In genomic region chr15:23687143-23687470, GRCh38 we compare ENCODE assay signal across 8 cellular contexts. TPM values are rescaled to one million over a fixed set of nuclear protein-coding genes. Genes with fewer than 3 reads are reported as not detected.
A peak's percentile ranks its signal among the peaks of the same experiment; 100 is the strongest.
DNase-seq lines count a peak whose midpoint lies in the region; ATAC-seq, FAIRE-seq and TF ChIP-seq lines count a peak whose summit lies in the region.

Gene NDN (minus strand): TSS chr15:23687305. CDS start chr15:23687217, 88 bp downstream.

- intact Hi-C loops in Right ventricle myocardium inferior (cut with DNase I) (no loop called here), pancreas (cut with DNase I) (no loop called here)

- 13 to 22% methylated on average over 38 of the region's 38 CpGs for WGBS in pancreas, 2 donors

- DNase-seq in EH (ENCODE audit: low read depth) = peak; percentile 37
- peak; percentile 77 for DNase-seq in Right ventricle myocardium inferior (ENCODE audit: missing footprints)
- peak; percentile 44 to 79 (median 66) for DNase-seq in pancreas
- no peak for DNase-seq in NCI-H1105 treated with DMSO at 0.1 percent for 48 hours (lab: John Stamatoyannopoulos, UW)
- no peak for DNase-seq in SIG-M5 treated with dmso at 0.1 percent for 504 hours (lab: John Stamatoyannopoulos, UW; ENCODE audit: unreplicated experiment)
- no peak for DNase-seq in GM19238 (ENCODE audit: insufficient read length, low spot score)

- ATAC-seq in Right ventricle myocardium inferior (peak; percentile 62), pancreas (peak; percentile 71 to 86 (median 81)), GM19035 (IDR thresholded peaks at IDR 0.05; ENCODE audit: unreplicated experiment) (no peak)

- H3K4me3 ChIP-seq in WI38 (ENCODE audit: low read depth, low read length) = peak within 1 kb of the TSS; percentile 1; the same call in 1 of the 2 replicates
- H3K4me3 ChIP-seq in pancreas = peak within 1 kb of the TSS; percentile 13 to 60 (median 42)

- H3K27ac ChIP-seq in pancreas = peak within 1 kb of the TSS in 1 of 4 donors; percentile 33

- no peaks in the 10 kb centered on the region for H3K36me3 ChIP-seq in pancreas

- no peaks in the 10 kb centered on the region for H3K9me3 ChIP-seq in pancreas

- no peak for TF ChIP-seq CTCF in WI38 (IDR thresholded peaks at IDR 0.05; ENCODE audit: low read depth, low read length)
- no peak for TF ChIP-seq CTCF in pancreas (IDR thresholded peaks at IDR 0.05)

- no peak for FAIRE-seq in pancreas (lab: Jason Lieb, UNC)

- no peaks in the 10 kb centered on the region for H3K27me3 ChIP-seq in pancreas

- peaks cover 0 to 4% (median 0%) of the 10 kb centered on the region in 3 donors for H3K4me1 ChIP-seq in pancreas

RNA-seq across cellular contexts. Expression of gene NDN, which starts in this region (rescaled TPM):
- 40.0 TPM for total RNA-seq in Right ventricle myocardium inferior
- total RNA-seq in pancreas = 10 to 100 TPM in 2 of 6 donors, 1 to 10 TPM in 4; 3.7 to 14.2 (median 8.2) TPM
- polyA plus RNA-seq in pancreas = 10 to 100 TPM in 1 of 2 donors, 1 to 10 TPM in 1; 7.6 to 38.9 TPM

Comparison
In these comparisons a context has a peak if more than half of its experiments do, and no peak if none do; other contexts are left out.
1. DNase-seq: peak in EH (single experiment), Right ventricle myocardium inferior (single experiment) and pancreas (6 of 6); none in NCI-H1105 treated with DMSO at 0.1 percent for 48 hours (single experiment), SIG-M5 treated with dmso at 0.1 percent for 504 hours (single experiment) and GM19238 (single experiment).